In genomic region chr13:42040730-42041016, GRCh38 we compare ENCODE assay signal across 8 cellular contexts. TPM values are rescaled to one million over a fixed set of nuclear protein-coding genes. Genes with fewer than 3 reads are reported as not detected.
DNase-seq lines count a peak whose midpoint lies in the region; ATAC-seq and TF ChIP-seq lines count a peak whose summit lies in the region.

No MANE protein-coding gene starts in this region.

- H4K20me1 ChIP-seq in BLaER1 treated with 17β-estradiol and CSF1 and Interleukin-3, amounts not matched to agents 10 nM and 100 nM, result peaks cover 0 to 47% (median 43%) of the 10 kb centered on the region in 11 experiments; a peak in 16 of 22 replicates
- H4K20me1 ChIP-seq in mammary epithelial cell (ENCODE audit: insufficient read depth, low read length), result no peaks in the 10 kb centered on the region

- H3K9me3 Mint-ChIP-seq in naive thymus-derived CD4-positive, alpha-beta T cell, result peaks cover 0 to 6% (median 2%) of the 10 kb centered on the region in 11 donors

- H3K4me1 ChIP-seq in BLaER1 treated with 17β-estradiol and CSF1 and Interleukin-3, amounts not matched to agents 10 nM and 100 nM, result peaks cover 9 to 37% (median 24%) of the 10 kb centered on the region in 10 experiments
- peaks cover 14% of the 10 kb centered on the region for H3K4me1 ChIP-seq in mammary epithelial cell (ENCODE audit: insufficient read depth, low read length)
- peaks cover 7 to 8% of the 10 kb centered on the region in 2 donors for H3K4me1 ChIP-seq in naive thymus-derived CD4-positive, alpha-beta T cell (ENCODE audit: control insufficient read depth in 2 of 2, insufficient read depth in 2 of 2, low read length in 2 of 2)

- H3K4me2 ChIP-seq in BLaER1 treated with 17β-estradiol and CSF1 and Interleukin-3, amounts not matched to agents 10 nM and 100 nM, result peak overlapping the region; percentile 79 to 96 (median 89)
- H3K4me2 ChIP-seq in mammary epithelial cell (ENCODE audit: insufficient read depth, low read depth, low read length), result peak overlapping the region; percentile 92

- intact Hi-C loops in mammary epithelial cell (cut with micrococcal nuclease), result loop anchor here (1.0 to 5.0 kb wide), 6 partner anchors 14 to 372 kb away; no protein-coding TSS in a partner anchor
- intact Hi-C loops in naive thymus-derived CD4-positive, alpha-beta T cell (cut with micrococcal nuclease), result loop anchor here (1.0 to 10.0 kb wide), 14 partner anchors 8 to 1266 kb away; partner anchors contain the start of genes DGKH (in 2 of the 2), VWA8 (in 2 of the 2), AKAP11 (in 1 of the 2) and KBTBD6 (in 1 of the 2)

- no CpG with 5 or more reads among the region's 49 CpGs for WGBS in mammary epithelial cell (ENCODE audit: low coverage, missing lambda C conversion rate)

- peaks cover 0 to 6% (median 0%) of the 10 kb centered on the region in 11 experiments; a peak in 8 of 22 replicates for H3K9me3 ChIP-seq in BLaER1 treated with 17β-estradiol and CSF1 and Interleukin-3, amounts not matched to agents 10 nM and 100 nM (replicated peaks in 1 of 11)
- peaks cover 4% of the 10 kb centered on the region for H3K9me3 ChIP-seq in mammary epithelial cell (replicated peaks; ENCODE audit: insufficient read depth, low read length)
- H3K9me3 ChIP-seq in naive thymus-derived CD4-positive, alpha-beta T cell (ENCODE audit: control insufficient read depth in 2 of 3, low read length in 3 of 3), result no peaks in the 10 kb centered on the region

- H3K9ac ChIP-seq in BLaER1 treated with 17β-estradiol and CSF1 and Interleukin-3, amounts not matched to agents 10 nM and 100 nM, result peak overlapping the region; percentile 72 to 98 (median 91)
- H3K9ac ChIP-seq in mammary epithelial cell (ENCODE audit: insufficient read depth, low read length), result peak overlapping the region; percentile 85

- BruUV-seq in mammary epithelial cell (replicated peaks; lab: Mats Ljungman, UMichigan), result no TSS peak

- ATAC-seq in HG03139 (IDR thresholded peaks at IDR 0.05; ENCODE audit: unreplicated experiment) (peak; percentile 13), GM18909 (IDR thresholded peaks at IDR 0.05; ENCODE audit: poor library complexity, unreplicated experiment) (no peak)
- peak; percentile 16 for ATAC-seq in naive thymus-derived CD4-positive, alpha-beta T cell

- H3K36me3 Mint-ChIP-seq in naive thymus-derived CD4-positive, alpha-beta T cell, result no peaks in the 10 kb centered on the region

- peaks cover 48% of the 10 kb centered on the region for H3K79me2 ChIP-seq in mammary epithelial cell (ENCODE audit: insufficient read depth, low read length)

- peaks cover 0 to 59% (median 0%) of the 10 kb centered on the region in 5 donors for H3K27me3 Mint-ChIP-seq in naive thymus-derived CD4-positive, alpha-beta T cell

- peaks cover 0 to 16% (median 7%) of the 10 kb centered on the region in 11 experiments; a peak in 8 of 22 replicates for H3K36me3 ChIP-seq in BLaER1 treated with 17β-estradiol and CSF1 and Interleukin-3, amounts not matched to agents 10 nM and 100 nM
- H3K36me3 ChIP-seq in mammary epithelial cell (ENCODE audit: insufficient read depth, low read length), result no peaks in the 10 kb centered on the region
- no peaks in the 10 kb centered on the region for H3K36me3 ChIP-seq in naive thymus-derived CD4-positive, alpha-beta T cell (ENCODE audit: control insufficient read depth in 2 of 3, insufficient read depth in 3 of 3, low read length in 3 of 3)

- peak overlapping the region; percentile 49 to 97 (median 92); a peak in 21 of 22 replicates for H3K27ac ChIP-seq in BLaER1 treated with 17β-estradiol and CSF1 and Interleukin-3, amounts not matched to agents 10 nM and 100 nM
- peak overlapping the region; percentile 84 for H3K27ac ChIP-seq in mammary epithelial cell (ENCODE audit: insufficient read depth, low read depth, low read length)
- no peak overlapping the region for H3K27ac ChIP-seq in naive thymus-derived CD4-positive, alpha-beta T cell (ENCODE audit: low read depth, low read length)

- no peak overlapping the region for H3K27ac Mint-ChIP-seq in naive thymus-derived CD4-positive, alpha-beta T cell

- dilution Hi-C loops in mammary epithelial cell (cut with HindIII; ENCODE audit: low sequenced_read_pairs), result loop anchor here (5.0 kb wide), 1 partner anchor 78 kb away; the partner anchor contains the start of gene VWA8

- H3K27me3 ChIP-seq in BLaER1 treated with 17β-estradiol and CSF1 and Interleukin-3, amounts not matched to agents 10 nM and 100 nM, result peaks cover 5 to 18% (median 9%) of the 10 kb centered on the region in 11 experiments; a peak in 14 of 22 replicates
- no peaks in the 10 kb centered on the region for H3K27me3 ChIP-seq in mammary epithelial cell (ENCODE audit: insufficient read depth, low read length)
- no peaks in the 10 kb centered on the region for H3K27me3 ChIP-seq in naive thymus-derived CD4-positive, alpha-beta T cell (ENCODE audit: control insufficient read depth in 2 of 2, insufficient read depth in 2 of 2, low read length in 2 of 2)

- H3K4me3 ChIP-seq in BLaER1 treated with 17β-estradiol and CSF1 and Interleukin-3, amounts not matched to agents 10 nM and 100 nM, result peak overlapping the region; percentile 73 to 91 (median 87)
- peak overlapping the region; percentile 67 to 92 (median 71) for H3K4me3 ChIP-seq in mammary epithelial cell (replicated peaks in 1 of 3; ENCODE audit: insufficient read depth in 1 of 3, low read depth in 2 of 3, low read length in 3 of 3)
- H3K4me3 ChIP-seq in naive thymus-derived CD4-positive, alpha-beta T cell (ENCODE audit: low read length), result peak overlapping the region; percentile 65

- CTCF ChIA-PET in mammary epithelial cell (lab: Charles Lee; ENCODE audit: low non-redundant PET), result no interaction called here
- CTCF ChIA-PET in naive thymus-derived CD4-positive, alpha-beta T cell (lab: Charles Lee), result no interaction called here

- DNase-seq in mammary epithelial cell (no peak), NOMO-1 (lab: John Stamatoyannopoulos, UW; ENCODE audit: unreplicated experiment in 2 of 2) (no peak), DMS 273 treated with DMSO at 0.1 percent for 48 hours (lab: John Stamatoyannopoulos, UW) (no peak)
- DNase-seq in naive thymus-derived CD4-positive, alpha-beta T cell, result no peak
- no peak for DNase-seq in central memory CD4-positive, alpha-beta T cell

- H3K4me1 Mint-ChIP-seq in naive thymus-derived CD4-positive, alpha-beta T cell, result peaks cover 7 to 22% (median 20%) of the 10 kb centered on the region in 7 donors

- no peak for TF ChIP-seq CTCF in mammary epithelial cell (conservative IDR thresholded peaks at IDR 0.05 in 1 of 2, IDR thresholded peaks at IDR 0.05 in 1 of 2; ENCODE audit: extremely low read depth in 1 of 2, insufficient read depth in 1 of 2, low read depth in 1 of 2, low read length in 2 of 2)

- in situ Hi-C loops in mammary epithelial cell (cut with MboI; ENCODE audit: low sequenced_read_pairs in 2 of 2), result loop anchor here (5.0 to 10.0 kb wide), 2 partner anchors 78 to 136 kb away; partner anchors contain the start of gene VWA8 (in 1 of the 2)

- POLR2A ChIA-PET in naive thymus-derived CD4-positive, alpha-beta T cell (lab: Charles Lee), result no interaction called here

- H3K4me3 Mint-ChIP-seq in naive thymus-derived CD4-positive, alpha-beta T cell, result peak overlapping the region in 9 of 10 donors; percentile 75 to 92 (median 89)

- peak overlapping the region; percentile 72 for H2AFZ ChIP-seq in mammary epithelial cell (ENCODE audit: low read depth, low read length)

RNA-seq across cellular contexts. Expression of gene DGKH, which starts 7.8 kb away (rescaled TPM):
- 10 to 100 TPM; 27.8 to 28.3 TPM for total RNA-seq in mammary epithelial cell
- polyA plus RNA-seq in mammary epithelial cell, result 5.0 TPM
- polyA minus RNA-seq in mammary epithelial cell, result 41.9 TPM
- total RNA-seq in naive thymus-derived CD4-positive, alpha-beta T cell, result 10 to 100 TPM in 1 of 5 experiments, 1 to 10 TPM in 4; 6.5 to 16.4 (median 7.1) TPM
- polyA plus RNA-seq in naive thymus-derived CD4-positive, alpha-beta T cell, result 1 to 10 TPM in 1 of 2 donors, under 1 TPM in 1; 0.85 to 1.2 TPM
